32 cellular contexts compared by ENCODE assay signal in the genomic region with DNA sequence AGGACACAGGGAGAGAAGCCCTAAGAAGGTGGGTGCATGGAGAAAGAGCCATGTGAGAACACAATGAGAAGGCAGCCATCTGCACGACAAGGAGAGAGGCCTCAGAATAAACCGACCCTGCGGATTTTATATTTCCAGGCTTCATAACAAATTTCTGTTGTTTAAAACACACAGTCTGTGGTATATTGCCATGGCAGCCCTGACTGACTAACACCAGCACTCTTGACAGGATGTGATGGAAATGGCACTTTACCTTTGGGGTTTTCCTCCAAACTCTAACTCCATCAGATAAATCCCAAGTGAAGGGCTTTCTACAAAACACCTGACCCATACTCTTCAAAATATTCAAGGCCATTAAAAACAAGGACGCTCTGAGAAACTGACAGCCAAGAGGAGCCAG.
"Had no signal": no experiment of that assay in that cellular context is flagged by ENCODE, and none has a peak within 500 bp of the region (broad histone marks: within the 10 kb centered on the region; RNA-seq: fewer than 3 reads in every experiment).

No MANE protein-coding gene starts in this region.

- ATAC-seq: activated CD4-positive, alpha-beta T cell treated with anti-CD3 and anti-CD28 coated beads for 36 hours; activated CD8-positive, alpha-beta memory T cell treated with anti-CD3 and anti-CD28 coated beads, Interleukin-2, amount 10 ng/mL, durations not matched to agents 7 days and 5 days; activated CD8-positive, alpha-beta T cell treated with anti-CD3 and anti-CD28 coated beads, Interleukin-2, amount 10 ng/mL, durations not matched to agents 7 days and 5 days; T-cell had no signal

- H3K27me3 ChIP-seq: ascending aorta, breast epithelium, cardiac muscle cell, colonic mucosa, dorsolateral prefrontal cortex, esophagus muscularis mucosa had no signal

- H3K36me3 ChIP-seq: ascending aorta, breast epithelium, cardiac muscle cell, colonic mucosa, esophagus muscularis mucosa had no signal

- H3K9me3 ChIP-seq: ascending aorta, breast epithelium, colonic mucosa, esophagus muscularis mucosa had no signal

- H3K36me3 Mint-ChIP-seq: activated CD4-positive, alpha-beta memory T cell treated with anti-CD3 and anti-CD28 coated beads for 36 hours; activated CD8-positive, alpha-beta memory T cell treated with anti-CD3 and anti-CD28 coated beads, Interleukin-2, amount 10 ng/mL, durations not matched to agents 7 days and 5 days; brain; T-cell had no signal

- H3K27ac Mint-ChIP-seq: activated CD4-positive, alpha-beta memory T cell treated with anti-CD3 and anti-CD28 coated beads for 36 hours; activated CD4-positive, alpha-beta T cell treated with anti-CD3 and anti-CD28 coated beads for 36 hours; activated CD4-positive, alpha-beta T cell treated with anti-CD3 and anti-CD28 coated beads, Interleukin-2, amount 10 ng/mL, durations not matched to agents 24 days and 14 days; activated CD8-positive, alpha-beta memory T cell treated with anti-CD3 and anti-CD28 coated beads, Interleukin-2, amount 10 ng/mL, durations not matched to agents 7 days and 5 days; activated CD8-positive, alpha-beta T cell treated with anti-CD3 and anti-CD28 coated beads, Interleukin-2, amount 10 ng/mL, durations not matched to agents 7 days and 5 days; activated naive CD8-positive, alpha-beta T cell; activated T-helper 1 cell treated with anti-CD3 and anti-CD28 coated beads, Interleukin-12 subunit alpha, Interleukin-12 subunit beta, Interleukin-2, Interleukin-4 antibody, amounts not matched to agents 30 ng/mL and 10 ng/mL and 1 ng/mL, durations not matched to agents 14 hours and 24 hours and 36 hours; activated T-helper 2 cell treated with anti-CD3 and anti-CD28 coated beads, Interferon-gamma antibody, Interleukin-2, Interleukin-4, amounts not matched to agents 10 μg/mL and 5 μg/mL and 100 μg/mL, durations not matched to agents 14 hours and 24 hours and 36 hours; brain; endodermal cell; T-cell had no signal

- H3K4me1 ChIP-seq: colonic mucosa had no signal

- H3K27me3 Mint-ChIP-seq: activated CD4-positive, alpha-beta memory T cell treated with anti-CD3 and anti-CD28 coated beads for 36 hours; activated naive CD8-positive, alpha-beta T cell had no signal

- H3K4me1 Mint-ChIP-seq: T-cell had no signal

- H3K4me3 Mint-ChIP-seq: activated CD4-positive, alpha-beta memory T cell treated with anti-CD3 and anti-CD28 coated beads for 36 hours; activated CD4-positive, alpha-beta T cell treated with anti-CD3 and anti-CD28 coated beads for 36 hours; activated CD4-positive, alpha-beta T cell treated with anti-CD3 and anti-CD28 coated beads, Interleukin-2, amount 10 ng/mL, durations not matched to agents 24 days and 14 days; activated CD8-positive, alpha-beta memory T cell treated with anti-CD3 and anti-CD28 coated beads, Interleukin-2, amount 10 ng/mL, durations not matched to agents 7 days and 5 days; activated CD8-positive, alpha-beta T cell treated with anti-CD3 and anti-CD28 coated beads, Interleukin-2, amount 10 ng/mL, durations not matched to agents 7 days and 5 days; activated naive CD8-positive, alpha-beta T cell; activated T-helper 1 cell treated with anti-CD3 and anti-CD28 coated beads, Interleukin-12 subunit alpha, Interleukin-12 subunit beta, Interleukin-2, Interleukin-4 antibody, amounts not matched to agents 30 ng/mL and 10 ng/mL and 1 ng/mL, durations not matched to agents 14 hours and 24 hours and 36 hours; brain; endodermal cell; T-cell had no signal

- H3K9me3 Mint-ChIP-seq: activated CD4-positive, alpha-beta memory T cell treated with anti-CD3 and anti-CD28 coated beads for 36 hours; activated CD4-positive, alpha-beta T cell treated with anti-CD3 and anti-CD28 coated beads, Interleukin-2, amount 10 ng/mL, durations not matched to agents 24 days and 14 days; activated T-helper 1 cell treated with anti-CD3 and anti-CD28 coated beads, Interleukin-12 subunit alpha, Interleukin-12 subunit beta, Interleukin-2, Interleukin-4 antibody, amounts not matched to agents 30 ng/mL and 10 ng/mL and 1 ng/mL, durations not matched to agents 14 hours and 24 hours and 36 hours; activated T-helper 2 cell treated with anti-CD3 and anti-CD28 coated beads, Interferon-gamma antibody, Interleukin-2, Interleukin-4, amounts not matched to agents 10 μg/mL and 5 μg/mL and 100 μg/mL, durations not matched to agents 14 hours and 24 hours and 36 hours; endodermal cell; T-cell had no signal

- DNase-seq: activated CD4-positive, alpha-beta memory T cell treated with anti-CD3 and anti-CD28 coated beads for 36 hours; activated CD4-positive, alpha-beta T cell treated with anti-CD3 and anti-CD28 coated beads for 36 hours; activated CD4-positive, alpha-beta T cell treated with anti-CD3 and anti-CD28 coated beads, Interleukin-2, amount 10 ng/mL, durations not matched to agents 24 days and 14 days; activated CD4-positive, CD25-positive, alpha-beta regulatory T cell; activated CD4-positive, CD25-positive, alpha-beta regulatory T cell treated with anti-CD3 and anti-CD28 coated beads, Interleukin-2, amount 50 U/mL, for 72 hours; activated CD8-positive, alpha-beta memory T cell treated with anti-CD3 and anti-CD28 coated beads, Interleukin-2, amount 10 ng/mL, durations not matched to agents 7 days and 5 days; activated CD8-positive, alpha-beta memory T cell treated with anti-CD3 and anti-CD28 coated beads, Interleukin-2, amount 50 U/mL, for 4 hours; activated CD8-positive, alpha-beta T cell treated with anti-CD3 and anti-CD28 coated beads, Interleukin-2, amount 10 ng/mL, durations not matched to agents 7 days and 5 days; activated effector memory CD4-positive, alpha-beta T cell treated with anti-CD3 and anti-CD28 coated beads, Interleukin-2, amount 50 U/mL, for 16 hours; activated naive CD4-positive, alpha-beta T cell treated with anti-CD3 and anti-CD28 coated beads, Interleukin-2, amount 50 U/mL, for 16 hours; activated T-cell treated with anti-CD3 and anti-CD28 coated beads, Interleukin-2, amount 50 U/mL, for 1 hour; activated T-cell treated with anti-CD3 and anti-CD28 coated beads, Interleukin-2, amount 50 U/mL, for 48 hours; central memory CD4-positive, alpha-beta T cell; cerebellar nuclear complex; colonic mucosa; dorsolateral prefrontal cortex; effector memory CD4-positive, alpha-beta T cell; endodermal cell; erythroblast; foreskin melanocyte; head of caudate nucleus; SW 1271; T-cell; T-helper 2 cell had no signal

- H3K4me3 ChIP-seq: ascending aorta, breast epithelium, cardiac muscle cell, colonic mucosa, dorsolateral prefrontal cortex, esophagus muscularis mucosa had no signal
